Comparison of ENCODE assay signal across 10 cellular contexts in the genomic region with DNA sequence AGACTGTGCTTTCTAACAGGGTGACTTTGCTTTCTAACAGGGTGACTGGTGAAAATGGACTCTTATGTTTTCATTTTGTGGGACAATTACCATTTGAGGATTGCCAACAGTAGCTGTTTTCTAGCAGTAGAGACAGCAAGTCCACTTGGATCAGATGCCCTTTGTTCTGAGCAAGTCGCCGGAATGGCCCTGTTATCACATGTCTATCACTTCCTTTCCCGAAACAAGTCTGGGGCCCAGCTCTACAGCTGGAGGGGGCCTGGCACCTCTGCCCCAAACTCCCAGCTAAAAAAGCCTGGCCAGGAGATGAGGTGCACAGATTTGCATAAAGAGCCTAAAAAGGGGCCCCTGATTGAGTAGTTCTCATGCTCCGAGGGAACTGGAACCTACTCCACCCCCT. TPM values are rescaled to one million over a fixed set of nuclear protein-coding genes. Genes with fewer than 3 reads are reported as not detected.
A peak's percentile ranks its signal among the peaks of the same experiment; 100 is the strongest.
DNase-seq lines count a peak whose midpoint lies in the region; ATAC-seq, FAIRE-seq and TF ChIP-seq lines count a peak whose summit lies in the region.
"Had no signal": no experiment of that assay in that cellular context is flagged by ENCODE, and none has a peak within 500 bp of the region (broad histone marks: within the 10 kb centered on the region; RNA-seq: fewer than 3 reads in every experiment).

No MANE protein-coding gene starts in this region.

- no peak for ATAC-seq in activated T-cell treated with anti-CD3 and anti-CD28 coated beads, Interleukin-2, amount 50 U/mL, for 4 hours

- H3K9me3 ChIP-seq in kidney (ENCODE audit: control insufficient read depth in 1 of 2, low read length in 2 of 2) (no peaks in the 10 kb centered on the region), thyroid gland (no peaks in the 10 kb centered on the region)

- H3K4me1 ChIP-seq in kidney (ENCODE audit: control insufficient read depth in 1 of 2, insufficient read depth in 1 of 2, low read depth in 1 of 2, low read length in 2 of 2) (peaks cover 15 to 20% of the 10 kb centered on the region in 2 donors), thyroid gland (peaks cover 0 to 9% of the 10 kb centered on the region in 2 donors)

- no peak overlapping the region for H3K9ac ChIP-seq in kidney (ENCODE audit: low read length in 2 of 2)

- H3K36me3 ChIP-seq in kidney (ENCODE audit: control insufficient read depth in 1 of 2, insufficient read depth in 2 of 2, low read length in 2 of 2) (no peaks in the 10 kb centered on the region), thyroid gland (no peaks in the 10 kb centered on the region)

- H3K27me3 Mint-ChIP-seq in activated T-cell treated with anti-CD3 and anti-CD28 coated beads, Interleukin-2, amount 50 U/mL, for 4 hours (ENCODE audit: low read depth), result no peaks in the 10 kb centered on the region
- no peaks in the 10 kb centered on the region for H3K27me3 Mint-ChIP-seq in activated T-helper 2 cell treated with anti-CD3 and anti-CD28 coated beads, Interferon-gamma antibody, Interleukin-2, Interleukin-4, amounts not matched to agents 10 μg/mL and 5 μg/mL and 100 μg/mL, durations not matched to agents 14 hours and 24 hours and 36 hours (ENCODE audit: low read depth)

- peak overlapping the region; percentile 71 for H3K4me3 Mint-ChIP-seq in activated T-cell treated with anti-CD3 and anti-CD28 coated beads, Interleukin-2, amount 50 U/mL, for 4 hours
- no peak overlapping the region for H3K4me3 Mint-ChIP-seq in activated T-helper 2 cell treated with anti-CD3 and anti-CD28 coated beads, Interferon-gamma antibody, Interleukin-2, Interleukin-4, amounts not matched to agents 10 μg/mL and 5 μg/mL and 100 μg/mL, durations not matched to agents 14 hours and 24 hours and 36 hours (ENCODE audit: low read depth)

- no peak for DNase-seq in activated T-cell treated with anti-CD3 and anti-CD28 coated beads, Interleukin-2, amount 50 U/mL, for 4 hours
- DNase-seq in activated T-cell treated with anti-CD3 and anti-CD28 coated beads, Interleukin-2, amount 50 U/mL, for 48 hours, result no peak
- DNase-seq in activated T-helper 2 cell treated with anti-CD3 and anti-CD28 coated beads, Interferon-gamma antibody, Interleukin-2, Interleukin-4, amounts not matched to agents 10 μg/mL and 5 μg/mL and 100 μg/mL, durations not matched to agents 14 hours and 24 hours and 36 hours (ENCODE audit: low spot score), result no peak
- DNase-seq in kidney (no peak), thyroid gland (no peak), NCI-H1092 treated with DMSO at 0.1 percent for 48 hours (lab: John Stamatoyannopoulos, UW) (no peak)
- no peak for DNase-seq in central memory CD4-positive, alpha-beta T cell
- no peak for DNase-seq in stimulated activated CD4-positive, alpha-beta T cell treated with anti-CD3 and anti-CD28 coated beads, Interleukin-4, amount 100 ng/mL, for 24 hours
- DNase-seq: NCI-H1105, NCI-H774 had no signal

- H3K9me3 Mint-ChIP-seq in activated T-cell treated with anti-CD3 and anti-CD28 coated beads, Interleukin-2, amount 50 U/mL, for 4 hours, result no peaks in the 10 kb centered on the region
- peaks cover 12% of the 10 kb centered on the region for H3K9me3 Mint-ChIP-seq in activated T-helper 2 cell treated with anti-CD3 and anti-CD28 coated beads, Interferon-gamma antibody, Interleukin-2, Interleukin-4, amounts not matched to agents 10 μg/mL and 5 μg/mL and 100 μg/mL, durations not matched to agents 14 hours and 24 hours and 36 hours

- intact Hi-C loops in activated T-helper 2 cell treated with anti-CD3 and anti-CD28 coated beads, Interferon-gamma antibody, Interleukin-2, Interleukin-4, amounts not matched to agents 10 μg/mL and 5 μg/mL and 100 μg/mL, durations not matched to agents 14 hours and 24 hours and 36 hours (cut with micrococcal nuclease), result loop anchor here (5.0 to 10.0 kb wide), 5 partner anchors 198 to 1091 kb away; a partner anchor contains a TSS
- intact Hi-C loops in kidney (cut with DNase I) (no loop called here), thyroid gland (cut with DNase I) (no loop called here)

- H3K27ac ChIP-seq in kidney (ENCODE audit: low read depth in 2 of 2, low read length in 2 of 2) (peak overlapping the region; percentile 26 to 48), thyroid gland (peak overlapping the region in 2 of 3 donors; percentile 45 to 67)

- H3K4me3 ChIP-seq in kidney (ENCODE audit: low read length in 2 of 2) (no peak overlapping the region), thyroid gland (replicated peaks in 1 of 3) (no peak overlapping the region)

- peaks cover 6% of the 10 kb centered on the region for H3K36me3 Mint-ChIP-seq in activated T-cell treated with anti-CD3 and anti-CD28 coated beads, Interleukin-2, amount 50 U/mL, for 4 hours (ENCODE audit: insufficient read depth)
- H3K36me3 Mint-ChIP-seq in activated T-helper 2 cell treated with anti-CD3 and anti-CD28 coated beads, Interferon-gamma antibody, Interleukin-2, Interleukin-4, amounts not matched to agents 10 μg/mL and 5 μg/mL and 100 μg/mL, durations not matched to agents 14 hours and 24 hours and 36 hours (ENCODE audit: low read depth), result peaks cover 37% of the 10 kb centered on the region

- TF ChIP-seq POLR2A in thyroid gland (IDR thresholded peaks at IDR 0.05), result no peak

- no peaks in the 10 kb centered on the region for H3K27me3 ChIP-seq in thyroid gland

- TF ChIP-seq CTCF in kidney (IDR thresholded peaks at IDR 0.05; ENCODE audit: borderline replicate concordance, extremely low read depth, insufficient read depth) (no peak), thyroid gland (IDR thresholded peaks at IDR 0.05) (no peak)

- FAIRE-seq in kidney (lab: Jason Lieb, UNC), result no peak

- peak overlapping the region; percentile 99 for H3K27ac Mint-ChIP-seq in activated T-helper 2 cell treated with anti-CD3 and anti-CD28 coated beads, Interferon-gamma antibody, Interleukin-2, Interleukin-4, amounts not matched to agents 10 μg/mL and 5 μg/mL and 100 μg/mL, durations not matched to agents 14 hours and 24 hours and 36 hours

- 76 to 90% methylated on average over 4 of the region's 4 CpGs for WGBS in thyroid gland, 2 donors

- peaks cover 89% of the 10 kb centered on the region for H3K4me1 Mint-ChIP-seq in activated T-cell treated with anti-CD3 and anti-CD28 coated beads, Interleukin-2, amount 50 U/mL, for 4 hours (ENCODE audit: low read depth)
- peaks cover 82% of the 10 kb centered on the region for H3K4me1 Mint-ChIP-seq in activated T-helper 2 cell treated with anti-CD3 and anti-CD28 coated beads, Interferon-gamma antibody, Interleukin-2, Interleukin-4, amounts not matched to agents 10 μg/mL and 5 μg/mL and 100 μg/mL, durations not matched to agents 14 hours and 24 hours and 36 hours (ENCODE audit: low read depth)

RNA-seq across cellular contexts. Expression of a gene that starts 44.6 kb away (rescaled TPM):
- total RNA-seq in activated T-cell treated with anti-CD3 and anti-CD28 coated beads, Interleukin-2, amount 50 U/mL, for 4 hours, result 1 to 10 TPM; 1.3 to 2.8 (median 2.0) TPM
- total RNA-seq in activated T-helper 2 cell treated with anti-CD3 and anti-CD28 coated beads, Interferon-gamma antibody, Interleukin-2, Interleukin-4, amounts not matched to agents 10 μg/mL and 5 μg/mL and 100 μg/mL, durations not matched to agents 14 hours and 24 hours and 36 hours, result 0.32 and 0.43 TPM in 2 replicates
- total RNA-seq in kidney (377 TPM), thyroid gland (100 to 1,000 TPM in 1 of 4 donors, 10 to 100 TPM in 3; 15.3 to 155 (median 57.8) TPM)
- 26.4 TPM for polyA plus RNA-seq in kidney (ENCODE audit: insufficient read depth, low read depth, low replicate concordance)

Comparison
In these comparisons a context has a peak if more than half of its experiments do, and no peak if none do; other contexts are left out.
1. RNA of a gene that starts 44.6 kb away (total RNA-seq): 377 TPM in kidney (single experiment) and 15.3 to 155 TPM in thyroid gland; 1.3 to 2.8 TPM in activated T-cell treated with anti-CD3 and anti-CD28 coated beads, Interleukin-2, amount 50 U/mL, for 4 hours and 0.32 to 0.43 TPM in activated T-helper 2 cell treated with anti-CD3 and anti-CD28 coated beads, Interferon-gamma antibody, Interleukin-2, Interleukin-4, amounts not matched to agents 10 μg/mL and 5 μg/mL and 100 μg/mL, durations not matched to agents 14 hours and 24 hours and 36 hours; every median in the first group is over 4 times any median in the second.